In genomic region chr12:68344126-68344525, GRCh38 we compare ENCODE assay signal across 1 cellular context.
TF ChIP-seq lines count a peak whose summit lies in the region.

No MANE protein-coding gene starts in this region.

TF ChIP-seq in HepG2, 621 proteins besides CTCF, POLR2A, EP300 and RAD21 (continued from another document and continues in another):
- TF ChIP-seq, protein P1, sequence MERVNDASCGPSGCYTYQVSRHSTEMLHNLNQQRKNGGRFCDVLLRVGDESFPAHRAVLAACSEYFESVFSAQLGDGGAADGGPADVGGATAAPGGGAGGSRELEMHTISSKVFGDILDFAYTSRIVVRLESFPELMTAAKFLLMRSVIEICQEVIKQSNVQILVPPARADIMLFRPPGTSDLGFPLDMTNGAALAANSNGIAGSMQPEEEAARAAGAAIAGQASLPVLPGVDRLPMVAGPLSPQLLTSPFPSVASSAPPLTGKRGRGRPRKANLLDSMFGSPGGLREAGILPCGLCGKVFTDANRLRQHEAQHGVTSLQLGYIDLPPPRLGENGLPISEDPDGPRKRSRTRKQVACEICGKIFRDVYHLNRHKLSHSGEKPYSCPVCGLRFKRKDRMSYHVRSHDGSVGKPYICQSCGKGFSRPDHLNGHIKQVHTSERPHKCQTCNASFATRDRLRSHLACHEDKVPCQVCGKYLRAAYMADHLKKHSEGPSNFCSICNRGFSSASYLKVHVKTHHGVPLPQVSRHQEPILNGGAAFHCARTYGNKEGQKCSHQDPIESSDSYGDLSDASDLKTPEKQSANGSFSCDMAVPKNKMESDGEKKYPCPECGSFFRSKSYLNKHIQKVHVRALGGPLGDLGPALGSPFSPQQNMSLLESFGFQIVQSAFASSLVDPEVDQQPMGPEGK (CRISPR knock-in tag; IDR thresholded peaks at IDR 0.05) = peak; percentile 40; the same call in 1 of the 2 replicates
- TF ChIP-seq SALL1 (CRISPR knock-in tag; IDR thresholded peaks at IDR 0.05) = peak; percentile 78; the same call in 1 of the 2 replicates
- no peak for TF ChIP-seq ZNF207 (IDR thresholded peaks at IDR 0.05; ENCODE audit: borderline replicate concordance)
- TF ChIP-seq RFXAP (CRISPR knock-in tag; IDR thresholded peaks at IDR 0.05; ENCODE audit: borderline replicate concordance) = no peak
- no peak for TF ChIP-seq CREB1 (IDR thresholded peaks at IDR 0.05)
- TF ChIP-seq CREB1 (CRISPR knock-in tag; IDR thresholded peaks at IDR 0.05) = no peak
- no peak for TF ChIP-seq PHB2 (IDR thresholded peaks at IDR 0.05; ENCODE audit: partially characterized antibody)
- TF ChIP-seq SP140L (CRISPR knock-in tag; IDR thresholded peaks at IDR 0.05; ENCODE audit: borderline replicate concordance) = no peak
- no peak for TF ChIP-seq MAFG (CRISPR knock-in tag; IDR thresholded peaks at IDR 0.05)
- TF ChIP-seq ZNF34 (CRISPR knock-in tag; IDR thresholded peaks at IDR 0.05; ENCODE audit: borderline replicate concordance) = no peak
- TF ChIP-seq ZFP36 (IDR thresholded peaks at IDR 0.05; ENCODE audit: borderline replicate concordance, low read depth, low read length, partially characterized antibody) = no peak
- peak; percentile 79 for TF ChIP-seq HDAC2 (CRISPR knock-in tag; IDR thresholded peaks at IDR 0.05)
- no peak for TF ChIP-seq RFXANK (CRISPR knock-in tag; IDR thresholded peaks at IDR 0.05)
- TF ChIP-seq GZF1 (CRISPR knock-in tag; IDR thresholded peaks at IDR 0.05) = no peak
- no peak for TF ChIP-seq NBN (conservative IDR thresholded peaks at IDR 0.05)
- no peak for TF ChIP-seq ZNF878 (CRISPR knock-in tag; IDR thresholded peaks at IDR 0.05)
- TF ChIP-seq ZFP1 (CRISPR knock-in tag; IDR thresholded peaks at IDR 0.05) = 0 out of 2 replicates have a peak, but pooled peaks have one; percentile 56
- peak; percentile 73; the same call in 1 of the 2 replicates for TF ChIP-seq ZNF614 (CRISPR knock-in tag; IDR thresholded peaks at IDR 0.05; ENCODE audit: borderline replicate concordance)
- TF ChIP-seq RXRB (CRISPR knock-in tag; IDR thresholded peaks at IDR 0.05; ENCODE audit: borderline replicate concordance) = peak; percentile 55; the same call in 1 of the 2 replicates
- TF ChIP-seq HNF4G (IDR thresholded peaks at IDR 0.05; ENCODE audit: borderline replicate concordance, low read depth, low read length) = peak; percentile 77
- no peak for TF ChIP-seq HNF4G (CRISPR knock-in tag; IDR thresholded peaks at IDR 0.05; ENCODE audit: borderline replicate concordance, low read depth)
- no peak for TF ChIP-seq SP4 (CRISPR knock-in tag; IDR thresholded peaks at IDR 0.05)
- no peak for TF ChIP-seq DNMT1 (CRISPR knock-in tag; IDR thresholded peaks at IDR 0.05)
- TF ChIP-seq ATF6 (CRISPR knock-in tag; conservative IDR thresholded peaks at IDR 0.05) = no peak
- TF ChIP-seq ZBTB20 (CRISPR knock-in tag; IDR thresholded peaks at IDR 0.05; ENCODE audit: borderline replicate concordance, low read depth) = no peak
- TF ChIP-seq ZNF660 (CRISPR knock-in tag; IDR thresholded peaks at IDR 0.05; ENCODE audit: borderline replicate concordance, low read depth) = no peak
- no peak for TF ChIP-seq ZNF790 (CRISPR knock-in tag; IDR thresholded peaks at IDR 0.05; ENCODE audit: borderline replicate concordance)
- no peak for TF ChIP-seq ZNF772 (CRISPR knock-in tag; IDR thresholded peaks at IDR 0.05)
- no peak for TF ChIP-seq ZNF10 (CRISPR knock-in tag; IDR thresholded peaks at IDR 0.05; ENCODE audit: borderline replicate concordance, low read depth)
- TF ChIP-seq MAFF (IDR thresholded peaks at IDR 0.05; ENCODE audit: low read depth, low read length) = no peak
- TF ChIP-seq, protein P2, sequence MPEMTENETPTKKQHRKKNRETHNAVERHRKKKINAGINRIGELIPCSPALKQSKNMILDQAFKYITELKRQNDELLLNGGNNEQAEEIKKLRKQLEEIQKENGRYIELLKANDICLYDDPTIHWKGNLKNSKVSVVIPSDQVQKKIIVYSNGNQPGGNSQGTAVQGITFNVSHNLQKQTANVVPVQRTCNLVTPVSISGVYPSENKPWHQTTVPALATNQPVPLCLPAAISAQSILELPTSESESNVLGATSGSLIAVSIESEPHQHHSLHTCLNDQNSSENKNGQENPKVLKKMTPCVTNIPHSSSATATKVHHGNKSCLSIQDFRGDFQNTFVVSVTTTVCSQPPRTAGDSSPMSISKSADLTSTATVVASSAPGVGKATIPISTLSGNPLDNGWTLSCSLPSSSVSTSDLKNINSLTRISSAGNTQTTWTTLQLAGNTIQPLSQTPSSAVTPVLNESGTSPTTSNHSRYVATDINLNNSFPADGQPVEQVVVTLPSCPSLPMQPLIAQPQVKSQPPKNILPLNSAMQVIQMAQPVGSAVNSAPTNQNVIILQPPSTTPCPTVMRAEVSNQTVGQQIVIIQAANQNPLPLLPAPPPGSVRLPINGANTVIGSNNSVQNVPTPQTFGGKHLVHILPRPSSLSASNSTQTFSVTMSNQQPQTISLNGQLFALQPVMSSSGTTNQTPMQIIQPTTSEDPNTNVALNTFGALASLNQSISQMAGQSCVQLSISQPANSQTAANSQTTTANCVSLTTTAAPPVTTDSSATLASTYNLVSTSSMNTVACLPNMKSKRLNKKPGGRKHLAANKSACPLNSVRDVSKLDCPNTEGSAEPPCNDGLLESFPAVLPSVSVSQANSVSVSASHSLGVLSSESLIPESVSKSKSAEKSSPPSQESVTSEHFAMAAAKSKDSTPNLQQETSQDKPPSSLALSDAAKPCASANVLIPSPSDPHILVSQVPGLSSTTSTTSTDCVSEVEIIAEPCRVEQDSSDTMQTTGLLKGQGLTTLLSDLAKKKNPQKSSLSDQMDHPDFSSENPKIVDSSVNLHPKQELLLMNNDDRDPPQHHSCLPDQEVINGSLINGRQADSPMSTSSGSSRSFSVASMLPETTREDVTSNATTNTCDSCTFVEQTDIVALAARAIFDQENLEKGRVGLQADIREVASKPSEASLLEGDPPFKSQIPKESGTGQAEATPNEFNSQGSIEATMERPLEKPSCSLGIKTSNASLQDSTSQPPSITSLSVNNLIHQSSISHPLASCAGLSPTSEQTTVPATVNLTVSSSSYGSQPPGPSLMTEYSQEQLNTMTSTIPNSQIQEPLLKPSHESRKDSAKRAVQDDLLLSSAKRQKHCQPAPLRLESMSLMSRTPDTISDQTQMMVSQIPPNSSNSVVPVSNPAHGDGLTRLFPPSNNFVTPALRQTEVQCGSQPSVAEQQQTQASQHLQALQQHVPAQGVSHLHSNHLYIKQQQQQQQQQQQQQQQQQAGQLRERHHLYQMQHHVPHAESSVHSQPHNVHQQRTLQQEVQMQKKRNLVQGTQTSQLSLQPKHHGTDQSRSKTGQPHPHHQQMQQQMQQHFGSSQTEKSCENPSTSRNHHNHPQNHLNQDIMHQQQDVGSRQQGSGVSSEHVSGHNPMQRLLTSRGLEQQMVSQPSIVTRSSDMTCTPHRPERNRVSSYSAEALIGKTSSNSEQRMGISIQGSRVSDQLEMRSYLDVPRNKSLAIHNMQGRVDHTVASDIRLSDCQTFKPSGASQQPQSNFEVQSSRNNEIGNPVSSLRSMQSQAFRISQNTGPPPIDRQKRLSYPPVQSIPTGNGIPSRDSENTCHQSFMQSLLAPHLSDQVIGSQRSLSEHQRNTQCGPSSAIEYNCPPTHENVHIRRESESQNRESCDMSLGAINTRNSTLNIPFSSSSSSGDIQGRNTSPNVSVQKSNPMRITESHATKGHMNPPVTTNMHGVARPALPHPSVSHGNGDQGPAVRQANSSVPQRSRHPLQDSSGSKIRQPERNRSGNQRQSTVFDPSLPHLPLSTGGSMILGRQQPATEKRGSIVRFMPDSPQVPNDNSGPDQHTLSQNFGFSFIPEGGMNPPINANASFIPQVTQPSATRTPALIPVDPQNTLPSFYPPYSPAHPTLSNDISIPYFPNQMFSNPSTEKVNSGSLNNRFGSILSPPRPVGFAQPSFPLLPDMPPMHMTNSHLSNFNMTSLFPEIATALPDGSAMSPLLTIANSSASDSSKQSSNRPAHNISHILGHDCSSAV (CRISPR knock-in tag; IDR thresholded peaks at IDR 0.05; ENCODE audit: borderline replicate concordance) = no peak
- no peak for TF ChIP-seq CREBL2 (CRISPR knock-in tag; IDR thresholded peaks at IDR 0.05; ENCODE audit: borderline replicate concordance)
- TF ChIP-seq MXD1 (CRISPR knock-in tag; IDR thresholded peaks at IDR 0.05) = no peak
- no peak for TF ChIP-seq BRF2 (CRISPR knock-in tag; IDR thresholded peaks at IDR 0.05)
- no peak for TF ChIP-seq HOXA3 (CRISPR knock-in tag; IDR thresholded peaks at IDR 0.05)
- TF ChIP-seq SETDB1 (CRISPR knock-in tag; IDR thresholded peaks at IDR 0.05; ENCODE audit: borderline replicate concordance) = no peak
- TF ChIP-seq PHF5A (CRISPR knock-in tag; IDR thresholded peaks at IDR 0.05; ENCODE audit: low read depth, unreplicated experiment) = no peak
- TF ChIP-seq, protein P3, sequence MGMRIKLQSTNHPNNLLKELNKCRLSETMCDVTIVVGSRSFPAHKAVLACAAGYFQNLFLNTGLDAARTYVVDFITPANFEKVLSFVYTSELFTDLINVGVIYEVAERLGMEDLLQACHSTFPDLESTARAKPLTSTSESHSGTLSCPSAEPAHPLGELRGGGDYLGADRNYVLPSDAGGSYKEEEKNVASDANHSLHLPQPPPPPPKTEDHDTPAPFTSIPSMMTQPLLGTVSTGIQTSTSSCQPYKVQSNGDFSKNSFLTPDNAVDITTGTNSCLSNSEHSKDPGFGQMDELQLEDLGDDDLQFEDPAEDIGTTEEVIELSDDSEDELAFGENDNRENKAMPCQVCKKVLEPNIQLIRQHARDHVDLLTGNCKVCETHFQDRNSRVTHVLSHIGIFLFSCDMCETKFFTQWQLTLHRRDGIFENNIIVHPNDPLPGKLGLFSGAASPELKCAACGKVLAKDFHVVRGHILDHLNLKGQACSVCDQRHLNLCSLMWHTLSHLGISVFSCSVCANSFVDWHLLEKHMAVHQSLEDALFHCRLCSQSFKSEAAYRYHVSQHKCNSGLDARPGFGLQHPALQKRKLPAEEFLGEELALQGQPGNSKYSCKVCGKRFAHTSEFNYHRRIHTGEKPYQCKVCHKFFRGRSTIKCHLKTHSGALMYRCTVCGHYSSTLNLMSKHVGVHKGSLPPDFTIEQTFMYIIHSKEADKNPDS (CRISPR knock-in tag; IDR thresholded peaks at IDR 0.05) = no peak
- no peak for TF ChIP-seq NKX3-1 (CRISPR knock-in tag; IDR thresholded peaks at IDR 0.05)
- TF ChIP-seq, protein P4, sequence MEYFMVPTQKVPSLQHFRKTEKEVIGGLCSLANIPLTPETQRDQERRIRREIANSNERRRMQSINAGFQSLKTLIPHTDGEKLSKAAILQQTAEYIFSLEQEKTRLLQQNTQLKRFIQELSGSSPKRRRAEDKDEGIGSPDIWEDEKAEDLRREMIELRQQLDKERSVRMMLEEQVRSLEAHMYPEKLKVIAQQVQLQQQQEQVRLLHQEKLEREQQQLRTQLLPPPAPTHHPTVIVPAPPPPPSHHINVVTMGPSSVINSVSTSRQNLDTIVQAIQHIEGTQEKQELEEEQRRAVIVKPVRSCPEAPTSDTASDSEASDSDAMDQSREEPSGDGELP (IDR thresholded peaks at IDR 0.05; ENCODE audit: borderline replicate concordance, low read depth) = no peak; the same call in 1 of the 2 replicates
- TF ChIP-seq KDM3A (CRISPR knock-in tag; IDR thresholded peaks at IDR 0.05; ENCODE audit: low read depth) = no peak
- no peak for TF ChIP-seq RAD51 (IDR thresholded peaks at IDR 0.05; ENCODE audit: borderline replicate concordance)
- TF ChIP-seq HMGA1 (CRISPR knock-in tag; conservative IDR thresholded peaks at IDR 0.05) = no peak
- no peak for TF ChIP-seq ESRRA (CRISPR knock-in tag; IDR thresholded peaks at IDR 0.05; ENCODE audit: low read depth)
- TF ChIP-seq PLRG1 (conservative IDR thresholded peaks at IDR 0.05) = no peak
- TF ChIP-seq, protein P5, sequence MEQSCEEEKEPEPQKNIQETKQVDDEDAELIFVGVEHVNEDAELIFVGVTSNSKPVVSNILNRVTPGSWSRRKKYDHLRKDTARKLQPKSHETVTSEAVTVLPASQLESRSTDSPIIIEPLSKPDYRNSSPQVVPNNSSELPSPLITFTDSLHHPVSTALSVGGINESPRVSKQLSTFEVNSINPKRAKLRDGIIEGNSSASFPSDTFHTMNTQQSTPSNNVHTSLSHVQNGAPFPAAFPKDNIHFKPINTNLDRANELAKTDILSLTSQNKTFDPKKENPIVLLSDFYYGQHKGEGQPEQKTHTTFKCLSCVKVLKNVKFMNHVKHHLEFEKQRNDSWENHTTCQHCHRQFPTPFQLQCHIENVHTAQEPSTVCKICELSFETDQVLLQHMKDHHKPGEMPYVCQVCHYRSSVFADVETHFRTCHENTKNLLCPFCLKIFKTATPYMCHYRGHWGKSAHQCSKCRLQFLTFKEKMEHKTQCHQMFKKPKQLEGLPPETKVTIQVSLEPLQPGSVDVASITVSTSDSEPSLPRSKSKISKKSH (CRISPR knock-in tag; IDR thresholded peaks at IDR 0.05; ENCODE audit: borderline replicate concordance) = no peak
- no peak for TF ChIP-seq ZNF691 (CRISPR knock-in tag; IDR thresholded peaks at IDR 0.05; ENCODE audit: borderline replicate concordance, low read depth)
- TF ChIP-seq ZNF24 (IDR thresholded peaks at IDR 0.05) = peak; percentile 89
- TF ChIP-seq ZBTB21 (CRISPR knock-in tag; IDR thresholded peaks at IDR 0.05) = no peak
